ENCODE assay signal across 8 cellular contexts in genomic region chr19:3625996-3626472, GRCh38. TPM values are rescaled to one million over a fixed set of nuclear protein-coding genes. Genes with fewer than 3 reads are reported as not detected.
A peak's percentile ranks its signal among the peaks of the same experiment; 100 is the strongest.
DNase-seq lines count a peak whose midpoint lies in the region; ATAC-seq and TF ChIP-seq lines count a peak whose summit lies in the region.

No MANE protein-coding gene starts in this region.

- H3K56ac ChIP-seq in mesendoderm (ENCODE audit: low read length): peak overlapping the region; percentile 99

- H4K5ac ChIP-seq in mesendoderm (ENCODE audit: low read length): no peak overlapping the region

- no peak overlapping the region for H2BK5ac ChIP-seq in mesendoderm (ENCODE audit: low read length)

- CTCF ChIA-PET in mammary epithelial cell (lab: Charles Lee; ENCODE audit: low non-redundant PET): no interaction called here

- H4K20me1 ChIP-seq in mammary epithelial cell (ENCODE audit: insufficient read depth, low read length): no peaks in the 10 kb centered on the region

- H3K4me3 ChIP-seq in Jurkat, Clone E6-1 (ENCODE audit: low read length): peak overlapping the region; percentile 93
- H3K4me3 ChIP-seq in mammary epithelial cell (replicated peaks in 1 of 3; ENCODE audit: insufficient read depth in 1 of 3, low read depth in 2 of 3, low read length in 3 of 3) (peak overlapping the region; percentile 69 to 98 (median 91)), mesendoderm (ENCODE audit: low read length) (peak overlapping the region; percentile 96)

- H3K27ac ChIP-seq in mammary epithelial cell (ENCODE audit: insufficient read depth, low read depth, low read length) (peak overlapping the region; percentile 75), mesendoderm (ENCODE audit: low read depth, low read length) (no peak overlapping the region)

- no peak overlapping the region for H3K4ac ChIP-seq in mesendoderm (ENCODE audit: low read depth, low read length)

- peak overlapping the region; percentile 94 for H3K4me2 ChIP-seq in mammary epithelial cell (ENCODE audit: insufficient read depth, low read depth, low read length)
- H3K4me2 ChIP-seq in mesendoderm (ENCODE audit: low read length): peak overlapping the region; percentile 99

- no peak overlapping the region for H2BK15ac ChIP-seq in mesendoderm (replicated peaks; ENCODE audit: low read depth)

- BruUV-seq in mammary epithelial cell (replicated peaks; lab: Mats Ljungman, UMichigan): no TSS peak

- H2AFZ ChIP-seq in mammary epithelial cell (ENCODE audit: low read depth, low read length): peak overlapping the region; percentile 83

- DNase-seq in Jurkat, Clone E6-1 (ENCODE audit: low read depth, low spot score): no peak
- DNase-seq in mammary epithelial cell (no peak), mesendoderm (peak; percentile 18), NCI-H2196 (lab: John Stamatoyannopoulos, UW; ENCODE audit: unreplicated experiment) (no peak), GM19238 (ENCODE audit: insufficient read length, low spot score) (no peak), NCI-H524 treated with DMSO at 0.1 percent for 48 hours (lab: John Stamatoyannopoulos, UW) (no peak)

- H3K9ac ChIP-seq in mammary epithelial cell (ENCODE audit: insufficient read depth, low read length) (peak overlapping the region; percentile 92), mesendoderm (ENCODE audit: low read length) (peak overlapping the region; percentile 83)

- peak; percentile 20 for ATAC-seq in GM19035 (IDR thresholded peaks at IDR 0.05; ENCODE audit: unreplicated experiment)
- ATAC-seq in GM21786 (IDR thresholded peaks at IDR 0.05; ENCODE audit: unreplicated experiment): no peak

- 3% methylated on average over 5 of the region's 21 CpGs for WGBS in mammary epithelial cell (ENCODE audit: low coverage, missing lambda C conversion rate)
- no CpG with 5 or more reads among the region's 21 CpGs for WGBS in mesendoderm (ENCODE audit: extremely low coverage, insufficient coverage, low lambda C conversion rate)

- no peak overlapping the region for H2AK5ac ChIP-seq in mesendoderm (ENCODE audit: low read length)

- H3K23ac ChIP-seq in mesendoderm (ENCODE audit: low read length): no peak overlapping the region

- H2BK120ac ChIP-seq in mesendoderm (ENCODE audit: low read depth, low read length): no peak overlapping the region

- dilution Hi-C loops in mammary epithelial cell (cut with HindIII; ENCODE audit: low sequenced_read_pairs): no loop called here

- no peaks in the 10 kb centered on the region for H3K9me3 ChIP-seq in mammary epithelial cell (replicated peaks; ENCODE audit: insufficient read depth, low read length)

- no peak overlapping the region for H3K18ac ChIP-seq in mesendoderm (ENCODE audit: low read length)

- H3K79me2 ChIP-seq in mammary epithelial cell (ENCODE audit: insufficient read depth, low read length): peaks cover 33% of the 10 kb centered on the region
- peaks cover 22% of the 10 kb centered on the region for H3K79me2 ChIP-seq in mesendoderm (ENCODE audit: control insufficient read depth, insufficient read depth, low read length)

- H3K27me3 ChIP-seq in mammary epithelial cell (ENCODE audit: insufficient read depth, low read length) (no peaks in the 10 kb centered on the region), mesendoderm (ENCODE audit: insufficient read depth, low read length, poor library complexity) (no peaks in the 10 kb centered on the region)

- in situ Hi-C loops in mammary epithelial cell (cut with MboI; ENCODE audit: low sequenced_read_pairs in 2 of 2): no loop called here

- TF ChIP-seq CTCF in mammary epithelial cell (conservative IDR thresholded peaks at IDR 0.05 in 1 of 2, IDR thresholded peaks at IDR 0.05 in 1 of 2; ENCODE audit: extremely low read depth in 1 of 2, insufficient read depth in 1 of 2, low read depth in 1 of 2, low read length in 2 of 2): no peak

- H4K8ac ChIP-seq in mesendoderm (ENCODE audit: low read depth, low read length): no peak overlapping the region

- H3K36me3 ChIP-seq in mammary epithelial cell (ENCODE audit: insufficient read depth, low read length) (no peaks in the 10 kb centered on the region), mesendoderm (ENCODE audit: control insufficient read depth, insufficient read depth, low read length) (no peaks in the 10 kb centered on the region)

- H3K4me1 ChIP-seq in mammary epithelial cell (ENCODE audit: insufficient read depth, low read length) (peaks cover 13% of the 10 kb centered on the region), mesendoderm (ENCODE audit: control insufficient read depth, low read depth, low read length) (peaks cover 2% of the 10 kb centered on the region)

- intact Hi-C loops in mammary epithelial cell (cut with micrococcal nuclease): loop anchor here (2.0 to 10.0 kb wide), 3 partner anchors 53 to 321 kb away; partner anchors contain the start of genes HMG20B and PIP5K1C

- peaks cover 11% of the 10 kb centered on the region for H3K79me1 ChIP-seq in mesendoderm (ENCODE audit: low read length)

RNA-seq across cellular contexts. Expression of gene CACTIN, which starts 0.6 kb away (rescaled TPM):
- 35.9 TPM for polyA plus RNA-seq in Jurkat, Clone E6-1 (2012; ENCODE audit: insufficient read depth, insufficient read length)
- total RNA-seq in mammary epithelial cell: 10 to 100 TPM; 16.0 to 26.5 TPM
- polyA plus RNA-seq in mammary epithelial cell: 14.4 TPM
- polyA minus RNA-seq in mammary epithelial cell: 11.2 TPM
- 25.7 TPM for polyA plus RNA-seq in mesendoderm (2013, experiment 1 of 2)
- 28.3 TPM for polyA plus RNA-seq in mesendoderm (2013, experiment 2 of 2)

RNA-seq across cellular contexts. Expression of gene TBXA2R, which starts 19.4 kb away (rescaled TPM):
- polyA plus RNA-seq in Jurkat, Clone E6-1 (2012; ENCODE audit: insufficient read depth, insufficient read length): not detected
- under 1 TPM in 1 of 2 donors, not detected in 1; 0.17 TPM for total RNA-seq in mammary epithelial cell
- 0.07 TPM for polyA plus RNA-seq in mammary epithelial cell
- not detected for polyA minus RNA-seq in mammary epithelial cell
- 0.63 TPM for polyA plus RNA-seq in mesendoderm (2013, experiment 1 of 2)
- polyA plus RNA-seq in mesendoderm (2013, experiment 2 of 2): 0.56 TPM

RNA-seq across cellular contexts. Expression of gene GIPC3, which starts 40.8 kb away (rescaled TPM):
- 7.4 TPM for polyA plus RNA-seq in Jurkat, Clone E6-1 (2012; ENCODE audit: insufficient read depth, insufficient read length)
- not detected for total RNA-seq in mammary epithelial cell
- polyA plus RNA-seq in mammary epithelial cell: 0.01 TPM
- polyA minus RNA-seq in mammary epithelial cell: not detected
- polyA plus RNA-seq in mesendoderm (2013, experiment 1 of 2): 0.49 TPM
- polyA plus RNA-seq in mesendoderm (2013, experiment 2 of 2): 0.53 TPM

RNA-seq across cellular contexts. Expression of gene HMG20B, which starts 53.3 kb away (rescaled TPM):
- polyA plus RNA-seq in Jurkat, Clone E6-1 (2012; ENCODE audit: insufficient read depth, insufficient read length): 104 TPM
- 100 to 1,000 TPM in 1 of 2 donors, 10 to 100 TPM in 1; 95.7 to 162 TPM for total RNA-seq in mammary epithelial cell
- 51.6 TPM for polyA plus RNA-seq in mammary epithelial cell
- polyA minus RNA-seq in mammary epithelial cell: 13.5 TPM
- 41.2 TPM for polyA plus RNA-seq in mesendoderm (2013, experiment 1 of 2)
- polyA plus RNA-seq in mesendoderm (2013, experiment 2 of 2): 42.0 TPM
